In the genomic region with DNA sequence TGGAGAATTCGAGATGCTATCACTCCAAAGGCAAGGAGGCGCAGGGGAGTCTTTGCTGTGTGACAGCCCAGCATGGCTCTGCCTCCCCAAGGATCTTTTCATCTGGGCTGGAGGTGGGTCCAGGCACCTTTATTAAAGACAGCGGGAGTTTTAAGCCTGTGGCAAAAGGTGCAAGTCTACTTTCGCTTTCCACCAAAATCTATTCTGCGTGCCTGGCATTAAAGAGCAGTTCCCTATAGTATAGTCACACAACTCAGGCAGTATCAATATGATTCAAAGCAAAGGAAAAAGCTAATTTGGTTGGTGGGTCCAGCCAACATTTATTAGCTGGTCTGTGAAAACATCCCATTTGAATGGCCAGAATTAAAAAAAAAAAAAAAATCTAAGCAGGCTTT, we compare ENCODE assay signal across 17 cellular contexts.
A peak's percentile ranks its signal among the peaks of the same experiment; 100 is the strongest.
DNase-seq lines count a peak whose midpoint lies in the region; ATAC-seq and TF ChIP-seq lines count a peak whose summit lies in the region.
"Had no signal": no experiment of that assay in that cellular context is flagged by ENCODE, and none has a peak within 500 bp of the region (broad histone marks: within the 10 kb centered on the region; RNA-seq: fewer than 3 reads in every experiment).

No MANE protein-coding gene starts in this region.

- peaks cover 65% of the 10 kb centered on the region for H3K36me3 Mint-ChIP-seq in stimulated activated memory B cell treated with anti-CD40 and anti-IgM and Interleukin-4, amounts not matched to agents 10 μg/mL and 1 μg/mL and 100 μg/mL, for 72 hours
- H3K36me3 Mint-ChIP-seq: naive thymus-derived CD4-positive, alpha-beta T cell had no signal

- TF ChIP-seq CTCF in DOHH2 (IDR thresholded peaks at IDR 0.05; ENCODE audit: low read depth, low read length, poor library complexity, severe bottlenecking) = no peak
- TF ChIP-seq CTCF in fibroblast of lung (conservative IDR thresholded peaks at IDR 0.05 in 1 of 2, IDR thresholded peaks at IDR 0.05 in 1 of 2; ENCODE audit: low read depth in 1 of 2, low read length in 2 of 2) = no peak

- H2AFZ ChIP-seq in fibroblast of lung (ENCODE audit: low read length) = no peak overlapping the region

- no peak overlapping the region for H3K9ac ChIP-seq in fibroblast of lung (ENCODE audit: insufficient read depth, low read length)

- H3K27ac Mint-ChIP-seq in stimulated activated memory B cell treated with anti-CD40 and anti-IgM and Interleukin-4, amounts not matched to agents 10 μg/mL and 1 μg/mL and 100 μg/mL, for 72 hours = peak overlapping the region; percentile 87
- H3K27ac Mint-ChIP-seq: activated T-helper 1 cell treated with anti-CD3 and anti-CD28 coated beads, Interleukin-12 subunit alpha, Interleukin-12 subunit beta, Interleukin-2, Interleukin-4 antibody, amounts not matched to agents 30 ng/mL and 10 ng/mL and 1 ng/mL, durations not matched to agents 14 hours and 24 hours and 36 hours; naive thymus-derived CD4-positive, alpha-beta T cell had no signal

- peaks cover 25% of the 10 kb centered on the region for H3K4me1 Mint-ChIP-seq in stimulated activated memory B cell treated with anti-CD40 and anti-IgM and Interleukin-4, amounts not matched to agents 10 μg/mL and 1 μg/mL and 100 μg/mL, for 72 hours
- H3K4me1 Mint-ChIP-seq: naive thymus-derived CD4-positive, alpha-beta T cell had no signal

- H3K36me3 ChIP-seq in DOHH2 (ENCODE audit: control insufficient read depth, low read length) (peaks cover 9% of the 10 kb centered on the region), fibroblast of lung (ENCODE audit: control insufficient read depth, insufficient read depth, low read length) (no peaks in the 10 kb centered on the region)
- H3K36me3 ChIP-seq: upper lobe of left lung had no signal

- 0 out of 2 replicates have a peak, but pooled peaks cover under 1% of the 10 kb centered on the region for H3F3A ChIP-seq in DOHH2 (ENCODE audit: control insufficient read depth, insufficient read depth)

- H3K9me3 ChIP-seq in DOHH2 (ENCODE audit: control insufficient read depth, insufficient read depth, low read length) = no peaks in the 10 kb centered on the region
- H3K9me3 ChIP-seq in fibroblast of lung (ENCODE audit: control insufficient read depth, insufficient read depth, low read depth, low read length) = no peaks in the 10 kb centered on the region
- H3K9me3 ChIP-seq: upper lobe of left lung had no signal

- H3K27ac ChIP-seq in DOHH2 (ENCODE audit: low read depth, low read length) = no peak overlapping the region
- peak overlapping the region; percentile 40 for H3K27ac ChIP-seq in fibroblast of lung (ENCODE audit: insufficient read depth, low read length)
- H3K27ac ChIP-seq: upper lobe of left lung had no signal

- ATAC-seq in stimulated activated memory B cell treated with anti-CD40 and anti-IgM and Interleukin-4, amounts not matched to agents 10 μg/mL and 1 μg/mL and 100 μg/mL, for 72 hours = peak; percentile 72
- no peak for ATAC-seq in HG02623 (IDR thresholded peaks at IDR 0.05; ENCODE audit: unreplicated experiment)
- ATAC-seq in GM18520 (IDR thresholded peaks at IDR 0.05; ENCODE audit: unreplicated experiment) = no peak
- ATAC-seq: HepG2; naive thymus-derived CD4-positive, alpha-beta T cell had no signal

- H3K4me2 ChIP-seq in DOHH2 (ENCODE audit: low read length) (peak overlapping the region; percentile 17; the same call in 1 of the 2 replicates), fibroblast of lung (ENCODE audit: extremely low read depth, insufficient read depth, low read length) (no peak overlapping the region)

- no peak overlapping the region for H3K4me3 ChIP-seq in DOHH2 (ENCODE audit: low read length)
- no peak overlapping the region for H3K4me3 ChIP-seq in fibroblast of lung (replicated peaks in 1 of 4; ENCODE audit: control extremely low read depth in 1 of 4, insufficient read depth in 1 of 4, low read depth in 3 of 4, low read length in 4 of 4)
- H3K4me3 ChIP-seq: upper lobe of left lung had no signal

- DNase-seq in MV-4-11 (lab: John Stamatoyannopoulos, UW) = peak; percentile 40
- DNase-seq in fibroblast of lung (ENCODE audit: low read depth in 2 of 2) = no peak
- DNase-seq in activated effector memory CD4-positive, alpha-beta T cell treated with anti-CD3 and anti-CD28 coated beads, Interleukin-2, amount 50 U/mL, for 16 hours = no peak
- no peak for DNase-seq in activated CD8-positive, alpha-beta memory T cell treated with anti-CD3 and anti-CD28 coated beads for 24 hours
- DNase-seq: activated CD4-positive, alpha-beta T cell treated with anti-CD3 and anti-CD28 coated beads, Interleukin-2, amount 50 U/mL, for 4 hours; AML-193; anterior cingulate cortex; dermis blood vessel endothelial cell; naive thymus-derived CD4-positive, alpha-beta T cell; stimulated activated CD4-positive, alpha-beta T cell treated with anti-CD3 and anti-CD28 coated beads, Interleukin-2, amount 100 ng/mL, for 24 hours; upper lobe of left lung had no signal

- no peaks in the 10 kb centered on the region for H3K9me2 ChIP-seq in DOHH2 (replicated peaks; ENCODE audit: control insufficient read depth, low read length)

- no peaks in the 10 kb centered on the region for H4K20me1 ChIP-seq in DOHH2 (ENCODE audit: control insufficient read depth, insufficient read depth, low read depth, low read length)
- H4K20me1 ChIP-seq in fibroblast of lung (ENCODE audit: control insufficient read depth, extremely low read depth, insufficient read depth, low read length) = no peaks in the 10 kb centered on the region

- no peaks in the 10 kb centered on the region for H3K9me3 Mint-ChIP-seq in stimulated activated memory B cell treated with anti-CD40 and anti-IgM and Interleukin-4, amounts not matched to agents 10 μg/mL and 1 μg/mL and 100 μg/mL, for 72 hours
- H3K9me3 Mint-ChIP-seq: activated T-helper 1 cell treated with anti-CD3 and anti-CD28 coated beads, Interleukin-12 subunit alpha, Interleukin-12 subunit beta, Interleukin-2, Interleukin-4 antibody, amounts not matched to agents 30 ng/mL and 10 ng/mL and 1 ng/mL, durations not matched to agents 14 hours and 24 hours and 36 hours; naive thymus-derived CD4-positive, alpha-beta T cell had no signal

- peak overlapping the region; percentile 41 for H3K4me3 Mint-ChIP-seq in stimulated activated memory B cell treated with anti-CD40 and anti-IgM and Interleukin-4, amounts not matched to agents 10 μg/mL and 1 μg/mL and 100 μg/mL, for 72 hours
- H3K4me3 Mint-ChIP-seq: activated T-helper 1 cell treated with anti-CD3 and anti-CD28 coated beads, Interleukin-12 subunit alpha, Interleukin-12 subunit beta, Interleukin-2, Interleukin-4 antibody, amounts not matched to agents 30 ng/mL and 10 ng/mL and 1 ng/mL, durations not matched to agents 14 hours and 24 hours and 36 hours; naive thymus-derived CD4-positive, alpha-beta T cell had no signal

- H3K4me1 ChIP-seq in DOHH2 (ENCODE audit: control insufficient read depth, low read length) (peaks cover 26% of the 10 kb centered on the region), fibroblast of lung (ENCODE audit: control insufficient read depth, extremely low read depth, insufficient read depth, low read length) (peaks cover 16% of the 10 kb centered on the region)

- no peaks in the 10 kb centered on the region for H3K27me3 Mint-ChIP-seq in stimulated activated memory B cell treated with anti-CD40 and anti-IgM and Interleukin-4, amounts not matched to agents 10 μg/mL and 1 μg/mL and 100 μg/mL, for 72 hours

- H3K79me2 ChIP-seq in DOHH2 (ENCODE audit: control insufficient read depth, low read length) = no peaks in the 10 kb centered on the region
- no peaks in the 10 kb centered on the region for H3K79me2 ChIP-seq in fibroblast of lung (ENCODE audit: control insufficient read depth, insufficient read depth, low read length)

- H3K27me3 ChIP-seq in DOHH2 (ENCODE audit: control insufficient read depth, low read length) (no peaks in the 10 kb centered on the region), fibroblast of lung (ENCODE audit: control insufficient read depth, insufficient read depth, low read length) (no peaks in the 10 kb centered on the region)
- H3K27me3 ChIP-seq: upper lobe of left lung had no signal
